Comparison of ENCODE assay signal across 9 cellular contexts in the genomic region with DNA sequence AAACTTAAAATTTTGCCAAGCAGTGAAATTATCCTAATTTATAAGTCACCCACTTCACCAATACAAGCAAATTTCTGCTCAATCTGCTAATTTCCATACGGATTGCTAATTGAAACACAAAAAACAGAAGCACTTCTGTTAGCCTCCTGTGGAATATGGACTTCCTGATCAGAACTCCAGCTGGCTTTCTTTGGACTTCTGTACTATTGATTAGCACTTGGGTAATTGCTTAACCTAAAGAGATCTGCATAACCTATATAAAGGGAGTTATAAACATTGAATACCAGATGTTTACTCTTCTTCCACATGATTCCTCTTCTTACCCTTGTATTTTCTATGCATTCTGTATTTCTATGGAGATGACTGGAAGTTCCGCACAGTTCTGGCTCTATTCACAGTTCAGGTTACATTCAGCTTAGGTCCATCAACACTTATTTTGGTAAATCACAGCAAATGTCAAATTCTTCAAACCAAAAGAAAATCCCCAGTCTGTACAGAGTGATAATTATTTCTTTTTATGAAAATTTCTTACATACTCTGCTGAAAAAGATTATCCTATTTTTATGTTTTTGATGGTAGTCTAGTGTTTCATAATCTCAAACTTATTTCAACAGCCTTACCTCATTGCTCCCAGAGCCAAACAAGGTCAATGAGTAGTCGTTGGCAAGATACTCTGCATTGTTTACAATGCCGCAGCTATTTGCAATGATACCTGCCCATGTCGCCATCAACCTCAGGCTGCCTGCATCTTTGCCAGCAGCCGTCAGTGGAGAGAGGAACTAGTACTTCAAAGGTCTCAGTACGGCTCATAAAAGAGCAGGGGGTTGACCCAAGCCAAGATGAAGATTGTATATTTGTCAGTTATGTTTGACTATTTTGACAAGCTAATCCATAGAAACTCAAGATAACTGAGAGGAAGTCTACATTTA.
DNase-seq lines count a peak whose midpoint lies in the region; ATAC-seq, FAIRE-seq and TF ChIP-seq lines count a peak whose summit lies in the region.
"Had no signal": no experiment of that assay in that cellular context is flagged by ENCODE, and none has a peak within 500 bp of the region (broad histone marks: within the 10 kb centered on the region; RNA-seq: fewer than 3 reads in every experiment).

No MANE protein-coding gene starts in this region.

- H3K4me1 Mint-ChIP-seq in Calu3 (ENCODE audit: low read depth, unreplicated experiment) (peaks cover 82% of the 10 kb centered on the region), progenitor cell of endocrine pancreas (ENCODE audit: low read depth) (peaks cover 10% of the 10 kb centered on the region)

- H3K9me3 Mint-ChIP-seq in Calu3 (ENCODE audit: low read depth, unreplicated experiment): peaks cover 2% of the 10 kb centered on the region
- H3K9me3 Mint-ChIP-seq in progenitor cell of endocrine pancreas (ENCODE audit: low read depth): no peaks in the 10 kb centered on the region

- H3K9me3 ChIP-seq in lung (ENCODE audit: control insufficient read depth in 2 of 2, insufficient read depth in 1 of 2, low read length in 1 of 2): no peaks in the 10 kb centered on the region

- intact Hi-C loops in Calu3 (cut with micrococcal nuclease; ENCODE audit: unreplicated experiment): loop anchor here (2.0 to 10.0 kb wide), 6 partner anchors 79 to 597 kb away; no protein-coding TSS in a partner anchor

- peak overlapping the region; percentile 96 for H3K27ac Mint-ChIP-seq in Calu3 (ENCODE audit: unreplicated experiment)
- no peak overlapping the region for H3K27ac Mint-ChIP-seq in progenitor cell of endocrine pancreas

- H3K36me3 Mint-ChIP-seq in Calu3 (ENCODE audit: insufficient read depth, unreplicated experiment): peaks cover 14% of the 10 kb centered on the region
- no peaks in the 10 kb centered on the region for H3K36me3 Mint-ChIP-seq in progenitor cell of endocrine pancreas (ENCODE audit: insufficient read depth)

- BruUV-seq in Calu3 (replicated peaks; lab: Mats Ljungman, UMichigan): no TSS peak

- H3K27me3 ChIP-seq in lung (ENCODE audit: control insufficient read depth, insufficient read depth): no peaks in the 10 kb centered on the region

- FAIRE-seq in RCC 7860 (lab: Jason Lieb, UNC): no peak

- no peaks in the 10 kb centered on the region for H3K36me3 ChIP-seq in lung (ENCODE audit: control insufficient read depth in 2 of 2, insufficient read depth in 2 of 2, low read length in 2 of 2)

- DNase-seq in Calu3 (peak; percentile 73), M059J (ENCODE audit: low read depth) (peak; percentile 97), astrocyte of the spinal cord (ENCODE audit: low read depth, low spot score) (peak; percentile 87), lung (ENCODE audit: low spot score) (peak; percentile 67), ecto neural progenitor cell (ENCODE audit: low spot score) (no peak), superior temporal gyrus (ENCODE audit: extremely low spot score) (no peak), RCC 7860 (ENCODE audit: low spot score) (no peak), progenitor cell of endocrine pancreas (ENCODE audit: low spot score, unreplicated experiment) (no peak)
- DNase-seq: activated CD4-positive, alpha-beta T cell treated with anti-CD3 and anti-CD28 coated beads for 4 hours had no signal

- in situ Hi-C loops in astrocyte of the spinal cord (cut with HindIII; ENCODE audit: low sequenced_read_pairs): no loop called here

- ATAC-seq in lung (ENCODE audit: insufficient read depth, low FRiP score): peak; percentile 50

- H3K4me3 Mint-ChIP-seq in Calu3 (ENCODE audit: low read depth, unreplicated experiment): peak overlapping the region; percentile 33
- no peak overlapping the region for H3K4me3 Mint-ChIP-seq in progenitor cell of endocrine pancreas (ENCODE audit: low read depth)

- H3K4me1 ChIP-seq in lung (ENCODE audit: control insufficient read depth in 2 of 2, insufficient read depth in 2 of 2, low read length in 2 of 2): peaks cover 2 to 3% of the 10 kb centered on the region in 2 donors

- CTCF ChIA-PET in Calu3 (lab: Charles Lee): interaction anchor here (0.6 to 4.0 kb wide), 13 partner anchors 8 to 541 kb away, joined by 3 to 20 read pairs (median 4); no protein-coding TSS in a partner anchor

- no peaks in the 10 kb centered on the region for H3K27me3 Mint-ChIP-seq in Calu3 (ENCODE audit: unreplicated experiment)
- no peaks in the 10 kb centered on the region for H3K27me3 Mint-ChIP-seq in progenitor cell of endocrine pancreas

- H3K27ac ChIP-seq in lung (ENCODE audit: low read depth in 1 of 2, low read length in 1 of 2): no peak overlapping the region

- H3K4me3 ChIP-seq in astrocyte of the spinal cord (ENCODE audit: low read depth, low read length) (no peak overlapping the region), lung (no peak overlapping the region)

- no peak for TF ChIP-seq CTCF in Calu3 (IDR thresholded peaks at IDR 0.05; ENCODE audit: unreplicated experiment)
- TF ChIP-seq CTCF in astrocyte of the spinal cord (IDR thresholded peaks at IDR 0.05; ENCODE audit: low read depth, low read length): no peak
- TF ChIP-seq CTCF in lung (IDR thresholded peaks at IDR 0.05; ENCODE audit: control extremely low read depth, extremely low read depth): no peak
- no peak for TF ChIP-seq CTCF in progenitor cell of endocrine pancreas (IDR thresholded peaks at IDR 0.05; ENCODE audit: unreplicated experiment)

- 44 to 55% methylated on average over 7 of the region's 7 CpGs for WGBS in lung, 2 donors

Comparison
In these comparisons a context has a peak if more than half of its experiments do, and no peak if none do; other contexts are left out.
1. DNase-seq: peak in Calu3 (single experiment), M059J (single experiment), astrocyte of the spinal cord (single experiment) and lung (single experiment); none in ecto neural progenitor cell (single experiment), superior temporal gyrus (single experiment), RCC 7860 (single experiment) and progenitor cell of endocrine pancreas (single experiment).